In genomic region chr11:118587952-118588351, GRCh38 we compare ENCODE assay signal across 15 cellular contexts. TPM values are rescaled to one million over a fixed set of nuclear protein-coding genes. Genes with fewer than 3 reads are reported as not detected.
A peak's percentile ranks its signal among the peaks of the same experiment; 100 is the strongest.
DNase-seq lines count a peak whose midpoint lies in the region; ATAC-seq and TF ChIP-seq lines count a peak whose summit lies in the region.
"Had no signal": no experiment of that assay in that cellular context is flagged by ENCODE, and none has a peak within 500 bp of the region (broad histone marks: within the 10 kb centered on the region; RNA-seq: fewer than 3 reads in every experiment).

No MANE protein-coding gene starts in this region.

- H3K4me1 Mint-ChIP-seq in activated naive CD4-positive, alpha-beta T cell treated with anti-CD3 and anti-CD28 coated beads for 36 hours (ENCODE audit: low read depth): no peaks in the 10 kb centered on the region
- peaks cover 0 to 4% of the 10 kb centered on the region in 2 donors for H3K4me1 Mint-ChIP-seq in effector memory CD8-positive, alpha-beta T cell (ENCODE audit: low read depth in 2 of 2)
- H3K4me1 Mint-ChIP-seq in memory B cell: no peaks in the 10 kb centered on the region
- H3K4me1 Mint-ChIP-seq: GM23338 had no signal

- no peak for ATAC-seq in effector memory CD8-positive, alpha-beta T cell (replicated peaks)
- no peak for ATAC-seq in memory B cell (ENCODE audit: low read depth)
- ATAC-seq: GM23338 had no signal

- CTCF ChIA-PET in activated naive CD4-positive, alpha-beta T cell treated with anti-CD3 and anti-CD28 coated beads for 36 hours (lab: Charles Lee): no interaction called here
- CTCF ChIA-PET in HEK293T (lab: Yijun Ruan, JAX): no interaction called here

- no peak overlapping the region for H3K4me3 Mint-ChIP-seq in activated naive CD4-positive, alpha-beta T cell treated with anti-CD3 and anti-CD28 coated beads for 36 hours
- no peak overlapping the region for H3K4me3 Mint-ChIP-seq in effector memory CD8-positive, alpha-beta T cell
- no peak overlapping the region for H3K4me3 Mint-ChIP-seq in memory B cell
- H3K4me3 Mint-ChIP-seq: CD4-positive, CD25-positive, alpha-beta regulatory T cell; GM23338 had no signal

- peak overlapping the region; percentile 3 for H3K27ac Mint-ChIP-seq in activated naive CD4-positive, alpha-beta T cell treated with anti-CD3 and anti-CD28 coated beads for 36 hours
- H3K27ac Mint-ChIP-seq in effector memory CD8-positive, alpha-beta T cell: peak overlapping the region; percentile 41 to 79
- peak overlapping the region; percentile 20 for H3K27ac Mint-ChIP-seq in memory B cell
- H3K27ac Mint-ChIP-seq: GM23338 had no signal

- H3K4me1 ChIP-seq in SJCRH30: no peaks in the 10 kb centered on the region
- H3K4me1 ChIP-seq: BLaER1 treated with 17β-estradiol and CSF1 and Interleukin-3, amounts not matched to agents 10 nM and 100 nM had no signal

- H3K9me3 ChIP-seq in SJCRH30 (replicated peaks): no peaks in the 10 kb centered on the region
- H3K9me3 ChIP-seq: BLaER1 treated with 17β-estradiol and CSF1 and Interleukin-3, amounts not matched to agents 10 nM and 100 nM had no signal

- H3K36me3 ChIP-seq in SJCRH30: peaks cover 43% of the 10 kb centered on the region

- POLR2A ChIA-PET in HEK293T (lab: Yijun Ruan, JAX): no interaction called here

- intact Hi-C loops in activated naive CD4-positive, alpha-beta T cell treated with anti-CD3 and anti-CD28 coated beads for 36 hours (cut with micrococcal nuclease): no loop called here

- H3K27ac ChIP-seq in SJCRH30: no peak overlapping the region
- H3K27ac ChIP-seq: BLaER1 treated with 17β-estradiol and CSF1 and Interleukin-3, amounts not matched to agents 10 nM and 100 nM had no signal

- H3K4me3 ChIP-seq in SJCRH30: no peak overlapping the region
- H3K4me3 ChIP-seq: BLaER1 treated with 17β-estradiol and CSF1 and Interleukin-3, amounts not matched to agents 10 nM and 100 nM; GM23338 had no signal

- no peak for DNase-seq in activated naive CD4-positive, alpha-beta T cell treated with anti-CD3 and anti-CD28 coated beads for 36 hours
- DNase-seq in activated naive CD4-positive, alpha-beta T cell treated with Interleukin-2 at 50 U/mL for 16 hours: no peak
- DNase-seq in HEK293T (ENCODE audit: extremely low spot score) (no peak), memory B cell (ENCODE audit: low spot score in 2 of 2) (no peak), NCI-H526 treated with DMSO at 0.1 percent for 48 hours (lab: John Stamatoyannopoulos, UW) (no peak), SJCRH30 (no peak), kidney tubule cell (ENCODE audit: low spot score) (no peak)
- no peak for DNase-seq in effector memory CD8-positive, alpha-beta T cell
- DNase-seq: 8988T; Calu3; CD4-positive, CD25-positive, alpha-beta regulatory T cell; DMS 273 treated with DMSO at 0.1 percent for 48 hours; H7 had no signal

- H3K9me3 Mint-ChIP-seq in activated naive CD4-positive, alpha-beta T cell treated with anti-CD3 and anti-CD28 coated beads for 36 hours: no peaks in the 10 kb centered on the region
- H3K9me3 Mint-ChIP-seq in effector memory CD8-positive, alpha-beta T cell: no peaks in the 10 kb centered on the region
- H3K9me3 Mint-ChIP-seq in memory B cell: no peaks in the 10 kb centered on the region
- H3K9me3 Mint-ChIP-seq: CD4-positive, CD25-positive, alpha-beta regulatory T cell; GM23338 had no signal

- peaks cover 35% of the 10 kb centered on the region for H3K36me3 Mint-ChIP-seq in activated naive CD4-positive, alpha-beta T cell treated with anti-CD3 and anti-CD28 coated beads for 36 hours (ENCODE audit: low read depth)
- peaks cover 98% of the 10 kb centered on the region for H3K36me3 Mint-ChIP-seq in effector memory CD8-positive, alpha-beta T cell (ENCODE audit: insufficient read depth)
- peaks cover 28% of the 10 kb centered on the region for H3K36me3 Mint-ChIP-seq in memory B cell

- no peaks in the 10 kb centered on the region for H3K27me3 ChIP-seq in SJCRH30
- H3K27me3 ChIP-seq: BLaER1 treated with 17β-estradiol and CSF1 and Interleukin-3, amounts not matched to agents 10 nM and 100 nM had no signal

- H3K27me3 Mint-ChIP-seq in activated naive CD4-positive, alpha-beta T cell treated with anti-CD3 and anti-CD28 coated beads for 36 hours (ENCODE audit: low read depth): no peaks in the 10 kb centered on the region
- no peaks in the 10 kb centered on the region for H3K27me3 Mint-ChIP-seq in effector memory CD8-positive, alpha-beta T cell
- H3K27me3 Mint-ChIP-seq in memory B cell: no peaks in the 10 kb centered on the region
- H3K27me3 Mint-ChIP-seq: CD4-positive, CD25-positive, alpha-beta regulatory T cell had no signal

TF ChIP-seq in HEK293T, 16 proteins besides CTCF, POLR2A, EP300 and RAD21:
- TF ChIP-seq PKNOX1 (IDR thresholded peaks at IDR 0.05) (peak; percentile 46; the same call in 1 of the 2 replicates), FOXK2 (IDR thresholded peaks at IDR 0.05) (no peak)

RNA-seq across cellular contexts. Expression of gene ARCN1, which starts 15.7 kb away (rescaled TPM):
- 100 to 1,000 TPM; 159 to 174 TPM for total RNA-seq in activated naive CD4-positive, alpha-beta T cell treated with anti-CD3 and anti-CD28 coated beads for 36 hours
- 135 and 143 TPM in 2 replicates for total RNA-seq in SJCRH30 (2014; rRNA removed; shearing (Covaris generic))

RNA-seq across cellular contexts. Expression of gene PHLDB1, which starts 19.5 kb away (rescaled TPM):
- total RNA-seq in activated naive CD4-positive, alpha-beta T cell treated with anti-CD3 and anti-CD28 coated beads for 36 hours: 1 to 10 TPM; 2.0 TPM
- 19.1 and 21.6 TPM in 2 replicates for total RNA-seq in SJCRH30 (2014; rRNA removed; shearing (Covaris generic))

RNA-seq across cellular contexts. Expression of gene IFT46, which starts 22.2 kb away (rescaled TPM):
- total RNA-seq in activated naive CD4-positive, alpha-beta T cell treated with anti-CD3 and anti-CD28 coated beads for 36 hours: 10 to 100 TPM; 18.1 to 20.0 TPM
- total RNA-seq in SJCRH30 (2014; rRNA removed; shearing (Covaris generic)): 16.0 and 17.2 TPM in 2 replicates

RNA-seq across cellular contexts. Expression of gene TMEM25, which starts 57.0 kb away (rescaled TPM):
- 10 to 100 TPM; 13.3 to 14.1 TPM for total RNA-seq in activated naive CD4-positive, alpha-beta T cell treated with anti-CD3 and anti-CD28 coated beads for 36 hours
- total RNA-seq in SJCRH30 (2014; rRNA removed; shearing (Covaris generic)): 8.5 and 8.7 TPM in 2 replicates

Comparison
In these comparisons a context has a peak if more than half of its experiments do, and no peak if none do; other contexts are left out.
1. H3K27ac Mint-ChIP-seq: peak in every context shown above with its lines; median percentile 60 in effector memory CD8-positive, alpha-beta T cell; 20 in memory B cell; 3 in activated naive CD4-positive, alpha-beta T cell treated with anti-CD3 and anti-CD28 coated beads for 36 hours.